8 cellular contexts compared by ENCODE assay signal in the genomic region with DNA sequence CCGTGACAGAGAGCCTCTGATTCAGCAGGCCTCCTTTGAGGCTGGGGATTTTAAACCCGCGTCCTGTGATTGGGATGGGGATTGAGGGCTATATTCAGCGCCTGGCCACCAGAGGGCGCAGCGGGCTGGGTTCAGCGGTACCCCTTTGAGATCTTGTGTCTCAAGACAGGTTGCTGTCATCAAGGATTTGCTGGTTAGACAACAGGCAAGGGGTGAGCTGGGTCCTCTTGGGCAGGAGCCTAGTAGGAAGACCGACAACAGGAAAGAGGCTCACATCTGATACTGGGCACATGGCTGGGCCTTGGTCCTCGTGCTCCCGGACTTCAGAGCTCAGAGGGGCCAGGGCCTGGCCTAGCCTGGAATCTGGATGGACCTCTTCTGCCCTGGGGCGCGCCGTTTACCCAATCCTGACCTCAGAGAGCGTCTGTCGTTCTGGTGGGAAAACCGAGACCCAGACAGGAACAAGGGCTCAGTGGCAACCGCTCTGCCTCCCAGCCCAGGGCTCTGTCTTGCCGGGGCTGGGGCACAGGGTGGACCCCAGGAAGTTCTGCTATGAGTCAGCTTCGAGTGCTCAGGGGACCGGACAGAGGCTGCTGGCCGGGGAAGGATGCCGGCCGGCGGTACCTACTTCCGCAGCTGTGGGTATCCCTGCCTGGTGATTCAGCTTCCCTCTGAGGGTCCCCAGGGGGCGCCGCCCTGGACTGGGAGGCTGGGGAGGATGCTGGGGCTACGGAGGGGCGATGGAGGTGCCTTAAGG. TPM values are rescaled to one million over a fixed set of nuclear protein-coding genes. Genes with fewer than 3 reads are reported as not detected.
DNase-seq lines count a peak whose midpoint lies in the region; ATAC-seq and TF ChIP-seq lines count a peak whose summit lies in the region.

No MANE protein-coding gene starts in this region.

- H3K9me3 Mint-ChIP-seq in naive thymus-derived CD4-positive, alpha-beta T cell: peaks cover 0 to 4% (median 0%) of the 10 kb centered on the region in 11 donors
- no peaks in the 10 kb centered on the region for H3K9me3 Mint-ChIP-seq in stimulated activated effector memory CD8-positive, alpha-beta T cell treated with anti-CD3 and anti-CD28 coated beads, Interleukin-12 subunit alpha, Interleukin-12 subunit beta, amount 100 ng/mL, for 72 hours

- H2AFZ ChIP-seq in fibroblast of lung (ENCODE audit: low read length): peak overlapping the region; percentile 77

- H3K36me3 ChIP-seq in Peyer's patch: no peaks in the 10 kb centered on the region
- no peaks in the 10 kb centered on the region for H3K36me3 ChIP-seq in fibroblast of lung (ENCODE audit: control insufficient read depth, insufficient read depth, low read length)
- no peaks in the 10 kb centered on the region for H3K36me3 ChIP-seq in naive thymus-derived CD4-positive, alpha-beta T cell (ENCODE audit: control insufficient read depth in 2 of 3, insufficient read depth in 3 of 3, low read length in 3 of 3)

- peaks cover 13 to 25% (median 23%) of the 10 kb centered on the region in 7 donors for H3K4me1 Mint-ChIP-seq in naive thymus-derived CD4-positive, alpha-beta T cell
- peaks cover 28% of the 10 kb centered on the region for H3K4me1 Mint-ChIP-seq in stimulated activated effector memory CD8-positive, alpha-beta T cell treated with anti-CD3 and anti-CD28 coated beads, Interleukin-12 subunit alpha, Interleukin-12 subunit beta, amount 100 ng/mL, for 72 hours

- H3K4me3 Mint-ChIP-seq in naive thymus-derived CD4-positive, alpha-beta T cell: peak overlapping the region; percentile 77 to 92 (median 83)
- peak overlapping the region; percentile 80 for H3K4me3 Mint-ChIP-seq in stimulated activated effector memory CD8-positive, alpha-beta T cell treated with anti-CD3 and anti-CD28 coated beads, Interleukin-12 subunit alpha, Interleukin-12 subunit beta, amount 100 ng/mL, for 72 hours

- no peaks in the 10 kb centered on the region for H4K20me1 ChIP-seq in fibroblast of lung (ENCODE audit: control insufficient read depth, extremely low read depth, insufficient read depth, low read length)

- peak overlapping the region; percentile 49 to 78 (median 64) for H3K4me3 ChIP-seq in Peyer's patch
- H3K4me3 ChIP-seq in fibroblast of lung (replicated peaks in 1 of 4; ENCODE audit: control extremely low read depth in 1 of 4, insufficient read depth in 1 of 4, low read depth in 3 of 4, low read length in 4 of 4): peak overlapping the region; percentile 37 to 45 (median 42)
- peak overlapping the region; percentile 77 for H3K4me3 ChIP-seq in naive thymus-derived CD4-positive, alpha-beta T cell (ENCODE audit: low read length)

- ATAC-seq in GM21576 (IDR thresholded peaks at IDR 0.05; ENCODE audit: unreplicated experiment): peak; percentile 41
- peak; percentile 76 for ATAC-seq in naive thymus-derived CD4-positive, alpha-beta T cell
- ATAC-seq in stimulated activated effector memory CD8-positive, alpha-beta T cell treated with anti-CD3 and anti-CD28 coated beads, Interleukin-12 subunit alpha, Interleukin-12 subunit beta, amount 100 ng/mL, for 72 hours: peak; percentile 85

- H3K27me3 Mint-ChIP-seq in naive thymus-derived CD4-positive, alpha-beta T cell: no peaks in the 10 kb centered on the region

- CTCF ChIA-PET in naive thymus-derived CD4-positive, alpha-beta T cell (lab: Charles Lee): interaction anchor here (0.6 to 4.3 kb wide), 18 partner anchors 16 to 597 kb away, joined by 3 to 56 read pairs (median 3); a partner anchor contains a TSS

- peak overlapping the region; percentile 75 for H3K4me2 ChIP-seq in fibroblast of lung (ENCODE audit: extremely low read depth, insufficient read depth, low read length)

- intact Hi-C loops in naive thymus-derived CD4-positive, alpha-beta T cell (cut with micrococcal nuclease): loop anchor here (1.0 to 5.0 kb wide), 15 partner anchors 14 to 597 kb away; a partner anchor contains a TSS

- H3K27ac ChIP-seq in Peyer's patch: peak overlapping the region; percentile 89 to 95 (median 90)
- peak overlapping the region; percentile 78 for H3K27ac ChIP-seq in fibroblast of lung (ENCODE audit: insufficient read depth, low read length)
- H3K27ac ChIP-seq in naive thymus-derived CD4-positive, alpha-beta T cell (ENCODE audit: low read depth, low read length): peak overlapping the region; percentile 70

- peaks cover 0 to 6% (median 4%) of the 10 kb centered on the region in 5 donors for H3K36me3 Mint-ChIP-seq in naive thymus-derived CD4-positive, alpha-beta T cell
- peaks cover 5% of the 10 kb centered on the region for H3K36me3 Mint-ChIP-seq in stimulated activated effector memory CD8-positive, alpha-beta T cell treated with anti-CD3 and anti-CD28 coated beads, Interleukin-12 subunit alpha, Interleukin-12 subunit beta, amount 100 ng/mL, for 72 hours

- TF ChIP-seq POLR2A in Peyer's patch (IDR thresholded peaks at IDR 0.05): no peak

- peak overlapping the region; percentile 23 for H3K9ac ChIP-seq in fibroblast of lung (ENCODE audit: insufficient read depth, low read length)

- peak overlapping the region; percentile 75 to 93 (median 85) for H3K27ac Mint-ChIP-seq in naive thymus-derived CD4-positive, alpha-beta T cell
- peak overlapping the region; percentile 93 for H3K27ac Mint-ChIP-seq in stimulated activated effector memory CD8-positive, alpha-beta T cell treated with anti-CD3 and anti-CD28 coated beads, Interleukin-12 subunit alpha, Interleukin-12 subunit beta, amount 100 ng/mL, for 72 hours

- in situ Hi-C loops in KBM-7 (cut with MboI; ENCODE audit: low pct_unique_long_range_greater_than_20kb, low sequenced_read_pairs): no loop called here

- peaks cover 21% of the 10 kb centered on the region for H3K79me2 ChIP-seq in fibroblast of lung (ENCODE audit: control insufficient read depth, insufficient read depth, low read length)

- no peaks in the 10 kb centered on the region for H3K9me3 ChIP-seq in Peyer's patch
- H3K9me3 ChIP-seq in fibroblast of lung (ENCODE audit: control insufficient read depth, insufficient read depth, low read depth, low read length): no peaks in the 10 kb centered on the region
- H3K9me3 ChIP-seq in naive thymus-derived CD4-positive, alpha-beta T cell (ENCODE audit: control insufficient read depth in 2 of 3, low read length in 3 of 3): no peaks in the 10 kb centered on the region

- DNase-seq in DMS53 treated with DMSO at 0.1 percent for 48 hours (lab: John Stamatoyannopoulos, UW; ENCODE audit: unreplicated experiment) (peak; percentile 49), KBM-7 (peak; percentile 88), Peyer's patch (peak; percentile 85 to 96 (median 92)), activated T-helper 1 cell treated with Interleukin-2 at 50 U/mL for 16 hours (ENCODE audit: low read depth) (peak; percentile 82), fibroblast of lung (ENCODE audit: low read depth in 2 of 2) (peak; percentile 80 to 89)
- peak; percentile 79 to 91 (median 88) for DNase-seq in naive thymus-derived CD4-positive, alpha-beta T cell
- DNase-seq in stimulated activated effector memory CD8-positive, alpha-beta T cell treated with anti-CD3 and anti-CD28 coated beads, Interleukin-12 subunit alpha, Interleukin-12 subunit beta, amount 100 ng/mL, for 72 hours (ENCODE audit: low spot score in 2 of 2): peak; percentile 91 to 94

- H3K4me1 ChIP-seq in Peyer's patch (peaks cover 3 to 28% (median 16%) of the 10 kb centered on the region in 4 donors), fibroblast of lung (ENCODE audit: control insufficient read depth, extremely low read depth, insufficient read depth, low read length) (peaks cover 17% of the 10 kb centered on the region)
- H3K4me1 ChIP-seq in naive thymus-derived CD4-positive, alpha-beta T cell (ENCODE audit: control insufficient read depth in 2 of 2, insufficient read depth in 2 of 2, low read length in 2 of 2): peaks cover 18 to 27% of the 10 kb centered on the region in 2 donors

- POLR2A ChIA-PET in naive thymus-derived CD4-positive, alpha-beta T cell (lab: Charles Lee): interaction anchor here (0.6 to 2.9 kb wide), 17 partner anchors 14 to 988 kb away, joined by 3 to 14 read pairs (median 4); a partner anchor contains a TSS

- H3K27me3 ChIP-seq in Peyer's patch (no peaks in the 10 kb centered on the region), fibroblast of lung (ENCODE audit: control insufficient read depth, insufficient read depth, low read length) (no peaks in the 10 kb centered on the region)
- H3K27me3 ChIP-seq in naive thymus-derived CD4-positive, alpha-beta T cell (ENCODE audit: control insufficient read depth in 2 of 2, insufficient read depth in 2 of 2, low read length in 2 of 2): no peaks in the 10 kb centered on the region

- TF ChIP-seq CTCF in Peyer's patch (IDR thresholded peaks at IDR 0.05): peak; percentile 93 to 99 (median 96)
- peak; percentile 93 to 95 for TF ChIP-seq CTCF in fibroblast of lung (conservative IDR thresholded peaks at IDR 0.05 in 1 of 2, IDR thresholded peaks at IDR 0.05 in 1 of 2; ENCODE audit: low read depth in 1 of 2, low read length in 2 of 2)

RNA-seq across cellular contexts. Expression of a gene that starts 0.9 kb away (rescaled TPM):
- total RNA-seq in Peyer's patch (1 to 10 TPM; 1.7 to 9.9 (median 7.3) TPM), fibroblast of lung (5.4 and 10.1 TPM in 2 replicates)
- polyA plus RNA-seq in fibroblast of lung: 2.0 and 3.0 TPM in 2 replicates
- 3.3 and 6.5 TPM in 2 replicates for polyA plus RNA-seq in fibroblast of lung (2012)
- polyA minus RNA-seq in fibroblast of lung (ENCODE audit: low replicate concordance): 2.4 and 3.1 TPM in 2 replicates
- total RNA-seq in naive thymus-derived CD4-positive, alpha-beta T cell: 1 to 10 TPM; 2.0 to 5.2 (median 3.4) TPM
- polyA plus RNA-seq in naive thymus-derived CD4-positive, alpha-beta T cell: 1 to 10 TPM in 1 of 2 donors, under 1 TPM in 1; 0.85 to 1.9 TPM

RNA-seq across cellular contexts. Expression of a gene that starts 27.7 kb away (rescaled TPM):
- total RNA-seq in Peyer's patch: 100 to 1,000 TPM in 3 of 4 donors, 10 to 100 TPM in 1; 17.3 to 248 (median 186) TPM
- total RNA-seq in fibroblast of lung: 6.9 and 7.1 TPM in 2 replicates
- 10.8 and 12.0 TPM in 2 replicates for polyA plus RNA-seq in fibroblast of lung
- 9.4 and 9.6 TPM in 2 replicates for polyA plus RNA-seq in fibroblast of lung (2012)
- polyA minus RNA-seq in fibroblast of lung (ENCODE audit: low replicate concordance): 15.3 and 20.1 TPM in 2 replicates
- 1 to 10 TPM in 3 of 5 experiments, under 1 TPM in 2; 0.57 to 8.9 (median 1.3) TPM for total RNA-seq in naive thymus-derived CD4-positive, alpha-beta T cell
- polyA plus RNA-seq in naive thymus-derived CD4-positive, alpha-beta T cell: under 1 TPM; 0.69 to 0.79 TPM

RNA-seq across cellular contexts. Expression of a gene that starts 33.0 kb away (rescaled TPM):
- 10 to 100 TPM in 3 of 4 donors, 1 to 10 TPM in 1; 5.8 to 50.8 (median 40.2) TPM for total RNA-seq in Peyer's patch
- total RNA-seq in fibroblast of lung: 4.9 and 7.4 TPM in 2 replicates
- polyA plus RNA-seq in fibroblast of lung: 10.8 and 14.9 TPM in 2 replicates
- polyA plus RNA-seq in fibroblast of lung (2012): 6.8 and 6.9 TPM in 2 replicates
- polyA minus RNA-seq in fibroblast of lung (ENCODE audit: low replicate concordance): 45.1 and 63.2 TPM in 2 replicates
- 10 to 100 TPM in 4 of 5 experiments, 1 to 10 TPM in 1; 7.4 to 18.5 (median 14.1) TPM for total RNA-seq in naive thymus-derived CD4-positive, alpha-beta T cell
- 10 to 100 TPM in 1 of 2 donors, 1 to 10 TPM in 1; 7.4 to 12.2 TPM for polyA plus RNA-seq in naive thymus-derived CD4-positive, alpha-beta T cell

RNA-seq across cellular contexts. Expression of a gene that starts 42.9 kb away (rescaled TPM):
- total RNA-seq in Peyer's patch: 10 to 100 TPM; 28.4 to 49.5 (median 38.4) TPM
- 61.3 and 69.1 TPM in 2 replicates for total RNA-seq in fibroblast of lung
- polyA plus RNA-seq in fibroblast of lung: 51.2 and 89.0 TPM in 2 replicates
- 53.2 and 86.4 TPM in 2 replicates for polyA plus RNA-seq in fibroblast of lung (2012)
- 196 and 246 TPM in 2 replicates for polyA minus RNA-seq in fibroblast of lung (ENCODE audit: low replicate concordance)
- total RNA-seq in naive thymus-derived CD4-positive, alpha-beta T cell: 10 to 100 TPM; 40.6 to 84.2 (median 56.3) TPM
- 10 to 100 TPM; 34.6 to 62.3 TPM for polyA plus RNA-seq in naive thymus-derived CD4-positive, alpha-beta T cell

Comparison
In these comparisons a context has a peak if more than half of its experiments do, and no peak if none do; other contexts are left out.
1. Peak in every context shown above with its lines: DNase-seq, ATAC-seq, H3K4me3 ChIP-seq and H3K27ac ChIP-seq.